In genomic region chr3:150738688-150739087, GRCh38 we compare ENCODE assay signal across 11 cellular contexts. TPM values are rescaled to one million over a fixed set of nuclear protein-coding genes. Genes with fewer than 3 reads are reported as not detected.
DNase-seq lines count a peak whose midpoint lies in the region; ATAC-seq and TF ChIP-seq lines count a peak whose summit lies in the region.
"Had no signal": no experiment of that assay in that cellular context is flagged by ENCODE, and none has a peak within 500 bp of the region (broad histone marks: within the 10 kb centered on the region; RNA-seq: fewer than 3 reads in every experiment).

No MANE protein-coding gene starts in this region.

- no peak overlapping the region for H3K9ac ChIP-seq in KMS-11
- H3K9ac ChIP-seq in adipocyte (ENCODE audit: low read length) = peak overlapping the region; percentile 48
- H3K9ac ChIP-seq in mesendoderm (ENCODE audit: low read length) = no peak overlapping the region

- H3K4me2 ChIP-seq in DOHH2 (ENCODE audit: low read length) (peak overlapping the region; percentile 56), KMS-11 (peak overlapping the region; percentile 16; the same call in 1 of the 2 replicates), mesendoderm (ENCODE audit: low read length) (no peak overlapping the region)

- no peak overlapping the region for H2AK5ac ChIP-seq in mesendoderm (ENCODE audit: low read length)

- H2BK15ac ChIP-seq in mesendoderm (replicated peaks; ENCODE audit: low read depth) = no peak overlapping the region

- H2BK5ac ChIP-seq in mesendoderm (ENCODE audit: low read length) = no peak overlapping the region

- no peaks in the 10 kb centered on the region for H3K9me2 ChIP-seq in DOHH2 (replicated peaks; ENCODE audit: control insufficient read depth, low read length)

- H3K23ac ChIP-seq in mesendoderm (ENCODE audit: low read length) = no peak overlapping the region

- no peak overlapping the region for H4K8ac ChIP-seq in mesendoderm (ENCODE audit: low read depth, low read length)

- no peak overlapping the region for H2AFZ ChIP-seq in KMS-11 (ENCODE audit: low read depth)

- H3K79me2 ChIP-seq in DOHH2 (ENCODE audit: control insufficient read depth, low read length) = no peaks in the 10 kb centered on the region
- peaks cover 23% of the 10 kb centered on the region; the same call in 1 of the 2 replicates for H3K79me2 ChIP-seq in KMS-11 (ENCODE audit: insufficient read depth, low read depth)
- H3K79me2 ChIP-seq in mesendoderm (ENCODE audit: control insufficient read depth, insufficient read depth, low read length) = no peaks in the 10 kb centered on the region

- peak overlapping the region; percentile 32 for H3K4me3 ChIP-seq in DOHH2 (ENCODE audit: low read length)
- H3K4me3 ChIP-seq in KMS-11 (IDR thresholded peaks at IDR 0.05; ENCODE audit: insufficient read depth, low read depth, low read length) = no peak overlapping the region
- peak overlapping the region; percentile 33 for H3K4me3 ChIP-seq in adipocyte (ENCODE audit: low read length)
- H3K4me3 ChIP-seq in mesendoderm (ENCODE audit: low read length) = no peak overlapping the region

- no peaks in the 10 kb centered on the region for H3K36me3 ChIP-seq in DOHH2 (ENCODE audit: control insufficient read depth, low read length)
- no peaks in the 10 kb centered on the region for H3K36me3 ChIP-seq in KMS-11 (ENCODE audit: insufficient read depth)
- H3K36me3 ChIP-seq in adipocyte (ENCODE audit: control insufficient read depth, insufficient read depth, low read length, severe bottlenecking) = peaks cover 17% of the 10 kb centered on the region
- H3K36me3 ChIP-seq in mesendoderm (ENCODE audit: control insufficient read depth, insufficient read depth, low read length) = no peaks in the 10 kb centered on the region

- peaks cover 21% of the 10 kb centered on the region; the same call in 1 of the 2 replicates for H4K20me1 ChIP-seq in DOHH2 (ENCODE audit: control insufficient read depth, insufficient read depth, low read depth, low read length)
- peaks cover 4% of the 10 kb centered on the region; the same call in 1 of the 2 replicates for H4K20me1 ChIP-seq in KMS-11 (ENCODE audit: insufficient read depth)

- peaks cover 4% of the 10 kb centered on the region for H3K79me1 ChIP-seq in mesendoderm (ENCODE audit: low read length)

- no peak overlapping the region for H3K4ac ChIP-seq in mesendoderm (ENCODE audit: low read depth, low read length)

- H3K9me3 ChIP-seq in DOHH2 (ENCODE audit: control insufficient read depth, insufficient read depth, low read length) (no peaks in the 10 kb centered on the region), adipocyte (ENCODE audit: control insufficient read depth, low read length) (no peaks in the 10 kb centered on the region)

- no peak for ATAC-seq in HG03139 (IDR thresholded peaks at IDR 0.05; ENCODE audit: unreplicated experiment)

- no peak for TF ChIP-seq CTCF in DOHH2 (IDR thresholded peaks at IDR 0.05; ENCODE audit: low read depth, low read length, poor library complexity, severe bottlenecking)
- TF ChIP-seq CTCF in KMS-11 (conservative IDR thresholded peaks at IDR 0.05; ENCODE audit: low read depth, low read length) = no peak

- H4K5ac ChIP-seq in mesendoderm (ENCODE audit: low read length) = no peak overlapping the region

- H3K27me3 ChIP-seq in DOHH2 (ENCODE audit: control insufficient read depth, low read length) = peaks cover 42% of the 10 kb centered on the region
- H3K27me3 ChIP-seq in KMS-11 (ENCODE audit: insufficient read depth, low read depth) = no peaks in the 10 kb centered on the region
- H3K27me3 ChIP-seq in adipocyte (replicated peaks; ENCODE audit: control insufficient read depth, insufficient read depth, low read length) = no peaks in the 10 kb centered on the region
- H3K27me3 ChIP-seq in mesendoderm (ENCODE audit: insufficient read depth, low read length, poor library complexity) = no peaks in the 10 kb centered on the region

- no peak overlapping the region for H3K27ac ChIP-seq in DOHH2 (ENCODE audit: low read depth, low read length)
- H3K27ac ChIP-seq in KMS-11 = no peak overlapping the region; the same call in 1 of the 2 replicates
- no peak overlapping the region for H3K27ac ChIP-seq in mesendoderm (ENCODE audit: low read depth, low read length)

- H3F3A ChIP-seq in DOHH2 (ENCODE audit: control insufficient read depth, insufficient read depth) = 0 out of 2 replicates have a peak, but pooled peaks cover 2% of the 10 kb centered on the region

- DNase-seq in adipocyte (ENCODE audit: low read depth) (no peak), mesendoderm (no peak), dedifferentiated amniotic fluid mesenchymal stem cell (ENCODE audit: extremely low spot score) (no peak), SKM-1 (lab: John Stamatoyannopoulos, UW; ENCODE audit: unreplicated experiment) (no peak)
- DNase-seq: dermis blood vessel endothelial cell, Kasumi-1, NCI-H748 treated with DMSO at 0.1 percent for 48 hours, T-helper 17 cell had no signal

- no peak overlapping the region for H3K56ac ChIP-seq in mesendoderm (ENCODE audit: low read length)

- H2BK120ac ChIP-seq in mesendoderm (ENCODE audit: low read depth, low read length) = no peak overlapping the region

- H3K4me1 ChIP-seq in DOHH2 (ENCODE audit: control insufficient read depth, low read length) (peaks cover 23% of the 10 kb centered on the region), KMS-11 (ENCODE audit: low read depth, poor library complexity, severe bottlenecking) (peaks cover 37% of the 10 kb centered on the region), adipocyte (ENCODE audit: control insufficient read depth, insufficient read depth, low read length) (peaks cover 57% of the 10 kb centered on the region), mesendoderm (ENCODE audit: control insufficient read depth, low read depth, low read length) (peaks cover 14% of the 10 kb centered on the region)

- H3K18ac ChIP-seq in mesendoderm (ENCODE audit: low read length) = peak overlapping the region; percentile 14

- WGBS in mesendoderm (ENCODE audit: extremely low coverage, insufficient coverage, low lambda C conversion rate) = no CpG with 5 or more reads among the region's 4 CpGs

RNA-seq across cellular contexts. Expression of gene SIAH2, which starts 24.3 kb away (rescaled TPM):
- 26.5 TPM for polyA plus RNA-seq in mesendoderm (2013, experiment 1 of 2)
- polyA plus RNA-seq in mesendoderm (2013, experiment 2 of 2) = 27.3 TPM

RNA-seq across cellular contexts. Expression of gene ERICH6, which starts 35.0 kb away (rescaled TPM):
- not detected for polyA plus RNA-seq in mesendoderm (2013, experiment 1 of 2)
- polyA plus RNA-seq in mesendoderm (2013, experiment 2 of 2) = not detected

Comparison
In these comparisons a context has a peak if more than half of its experiments do, and no peak if none do; other contexts are left out.
1. H3K4me3 ChIP-seq: peak in DOHH2 (single experiment) and adipocyte (single experiment); none in KMS-11 (single experiment) and mesendoderm (single experiment).